3 cellular contexts compared by ENCODE assay signal in the genomic region with DNA sequence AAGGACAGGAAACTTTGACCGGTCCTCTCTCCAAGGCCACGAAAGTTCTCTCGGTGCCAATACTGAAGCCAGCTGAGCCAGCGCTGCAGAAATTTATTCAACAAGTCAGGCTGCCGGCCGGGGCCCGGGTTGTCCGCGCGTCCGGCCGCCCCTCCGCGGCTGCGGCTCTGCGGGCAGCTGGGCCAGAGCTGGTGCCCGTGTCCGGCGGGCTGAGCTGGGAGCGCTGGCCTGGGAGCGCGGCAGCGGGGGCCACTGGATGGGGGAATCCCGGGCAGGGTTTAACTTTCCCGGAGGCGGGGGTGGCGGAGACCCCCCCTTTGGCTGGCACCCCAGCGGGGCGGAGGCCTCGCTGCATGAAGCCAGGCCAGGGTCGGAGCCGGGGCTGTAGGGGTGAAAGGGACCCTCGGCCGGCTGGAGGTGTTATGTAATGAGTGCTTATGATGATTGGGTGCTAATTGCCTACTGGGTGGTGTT.
A peak's percentile ranks its signal among the peaks of the same experiment; 100 is the strongest.
TF ChIP-seq lines count a peak whose summit lies in the region.

No MANE protein-coding gene starts in this region.

TF ChIP-seq in SK-N-SH, 30 proteins besides CTCF, POLR2A, EP300 and RAD21:
- TF ChIP-seq SMC3 (IDR thresholded peaks at IDR 0.05; ENCODE audit: low read depth, low read length) (no peak), ELF1 (IDR thresholded peaks at IDR 0.05) (no peak), YY1 (IDR thresholded peaks at IDR 0.05; ENCODE audit: low read depth) (no peak), RFX5 (IDR thresholded peaks at IDR 0.05; ENCODE audit: low read length) (no peak), TAF1 (IDR thresholded peaks at IDR 0.05; ENCODE audit: borderline replicate concordance, low read depth, low read length) (no peak), FOSL2 (IDR thresholded peaks at IDR 0.05; ENCODE audit: borderline replicate concordance, low read depth) (no peak)
- TF ChIP-seq, protein P1, sequence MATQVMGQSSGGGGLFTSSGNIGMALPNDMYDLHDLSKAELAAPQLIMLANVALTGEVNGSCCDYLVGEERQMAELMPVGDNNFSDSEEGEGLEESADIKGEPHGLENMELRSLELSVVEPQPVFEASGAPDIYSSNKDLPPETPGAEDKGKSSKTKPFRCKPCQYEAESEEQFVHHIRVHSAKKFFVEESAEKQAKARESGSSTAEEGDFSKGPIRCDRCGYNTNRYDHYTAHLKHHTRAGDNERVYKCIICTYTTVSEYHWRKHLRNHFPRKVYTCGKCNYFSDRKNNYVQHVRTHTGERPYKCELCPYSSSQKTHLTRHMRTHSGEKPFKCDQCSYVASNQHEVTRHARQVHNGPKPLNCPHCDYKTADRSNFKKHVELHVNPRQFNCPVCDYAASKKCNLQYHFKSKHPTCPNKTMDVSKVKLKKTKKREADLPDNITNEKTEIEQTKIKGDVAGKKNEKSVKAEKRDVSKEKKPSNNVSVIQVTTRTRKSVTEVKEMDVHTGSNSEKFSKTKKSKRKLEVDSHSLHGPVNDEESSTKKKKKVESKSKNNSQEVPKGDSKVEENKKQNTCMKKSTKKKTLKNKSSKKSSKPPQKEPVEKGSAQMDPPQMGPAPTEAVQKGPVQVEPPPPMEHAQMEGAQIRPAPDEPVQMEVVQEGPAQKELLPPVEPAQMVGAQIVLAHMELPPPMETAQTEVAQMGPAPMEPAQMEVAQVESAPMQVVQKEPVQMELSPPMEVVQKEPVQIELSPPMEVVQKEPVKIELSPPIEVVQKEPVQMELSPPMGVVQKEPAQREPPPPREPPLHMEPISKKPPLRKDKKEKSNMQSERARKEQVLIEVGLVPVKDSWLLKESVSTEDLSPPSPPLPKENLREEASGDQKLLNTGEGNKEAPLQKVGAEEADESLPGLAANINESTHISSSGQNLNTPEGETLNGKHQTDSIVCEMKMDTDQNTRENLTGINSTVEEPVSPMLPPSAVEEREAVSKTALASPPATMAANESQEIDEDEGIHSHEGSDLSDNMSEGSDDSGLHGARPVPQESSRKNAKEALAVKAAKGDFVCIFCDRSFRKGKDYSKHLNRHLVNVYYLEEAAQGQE (IDR thresholded peaks at IDR 0.05; ENCODE audit: low read depth, low read length), result no peak
- TF ChIP-seq, protein P2, sequence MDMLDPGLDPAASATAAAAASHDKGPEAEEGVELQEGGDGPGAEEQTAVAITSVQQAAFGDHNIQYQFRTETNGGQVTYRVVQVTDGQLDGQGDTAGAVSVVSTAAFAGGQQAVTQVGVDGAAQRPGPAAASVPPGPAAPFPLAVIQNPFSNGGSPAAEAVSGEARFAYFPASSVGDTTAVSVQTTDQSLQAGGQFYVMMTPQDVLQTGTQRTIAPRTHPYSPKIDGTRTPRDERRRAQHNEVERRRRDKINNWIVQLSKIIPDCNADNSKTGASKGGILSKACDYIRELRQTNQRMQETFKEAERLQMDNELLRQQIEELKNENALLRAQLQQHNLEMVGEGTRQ (IDR thresholded peaks at IDR 0.05; ENCODE audit: borderline replicate concordance, low read depth, low read length), result no peak
TF ChIP-seq in SK-N-SH: peak in this region for 0.

TF ChIP-seq in SK-N-SH treated with all-trans-retinoic acid at 6 μM for 48 hours, 23 proteins besides CTCF, POLR2A, EP300 and RAD21:
- TF ChIP-seq TCF4 (CRISPR knock-in tag; IDR thresholded peaks at IDR 0.05; ENCODE audit: borderline replicate concordance) (no peak), OSR1 (CRISPR knock-in tag; IDR thresholded peaks at IDR 0.05) (no peak), RARB (CRISPR knock-in tag; IDR thresholded peaks at IDR 0.05) (no peak), SNAI2 (CRISPR knock-in tag; IDR thresholded peaks at IDR 0.05) (no peak), GLIS3 (CRISPR knock-in tag; IDR thresholded peaks at IDR 0.05) (no peak), TOX (CRISPR knock-in tag; IDR thresholded peaks at IDR 0.05; ENCODE audit: borderline replicate concordance) (no peak)
- TF ChIP-seq, protein P3, sequence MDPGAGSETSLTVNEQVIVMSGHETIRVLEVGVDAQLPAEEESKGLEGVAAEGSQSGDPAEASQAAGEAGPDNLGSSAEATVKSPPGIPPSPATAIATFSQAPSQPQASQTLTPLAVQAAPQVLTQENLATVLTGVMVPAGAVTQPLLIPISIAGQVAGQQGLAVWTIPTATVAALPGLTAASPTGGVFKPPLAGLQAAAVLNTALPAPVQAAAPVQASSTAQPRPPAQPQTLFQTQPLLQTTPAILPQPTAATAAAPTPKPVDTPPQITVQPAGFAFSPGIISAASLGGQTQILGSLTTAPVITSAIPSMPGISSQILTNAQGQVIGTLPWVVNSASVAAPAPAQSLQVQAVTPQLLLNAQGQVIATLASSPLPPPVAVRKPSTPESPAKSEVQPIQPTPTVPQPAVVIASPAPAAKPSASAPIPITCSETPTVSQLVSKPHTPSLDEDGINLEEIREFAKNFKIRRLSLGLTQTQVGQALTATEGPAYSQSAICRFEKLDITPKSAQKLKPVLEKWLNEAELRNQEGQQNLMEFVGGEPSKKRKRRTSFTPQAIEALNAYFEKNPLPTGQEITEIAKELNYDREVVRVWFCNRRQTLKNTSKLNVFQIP (CRISPR knock-in tag; IDR thresholded peaks at IDR 0.05; ENCODE audit: borderline replicate concordance, low read depth), result no peak
- TF ChIP-seq, protein P4, sequence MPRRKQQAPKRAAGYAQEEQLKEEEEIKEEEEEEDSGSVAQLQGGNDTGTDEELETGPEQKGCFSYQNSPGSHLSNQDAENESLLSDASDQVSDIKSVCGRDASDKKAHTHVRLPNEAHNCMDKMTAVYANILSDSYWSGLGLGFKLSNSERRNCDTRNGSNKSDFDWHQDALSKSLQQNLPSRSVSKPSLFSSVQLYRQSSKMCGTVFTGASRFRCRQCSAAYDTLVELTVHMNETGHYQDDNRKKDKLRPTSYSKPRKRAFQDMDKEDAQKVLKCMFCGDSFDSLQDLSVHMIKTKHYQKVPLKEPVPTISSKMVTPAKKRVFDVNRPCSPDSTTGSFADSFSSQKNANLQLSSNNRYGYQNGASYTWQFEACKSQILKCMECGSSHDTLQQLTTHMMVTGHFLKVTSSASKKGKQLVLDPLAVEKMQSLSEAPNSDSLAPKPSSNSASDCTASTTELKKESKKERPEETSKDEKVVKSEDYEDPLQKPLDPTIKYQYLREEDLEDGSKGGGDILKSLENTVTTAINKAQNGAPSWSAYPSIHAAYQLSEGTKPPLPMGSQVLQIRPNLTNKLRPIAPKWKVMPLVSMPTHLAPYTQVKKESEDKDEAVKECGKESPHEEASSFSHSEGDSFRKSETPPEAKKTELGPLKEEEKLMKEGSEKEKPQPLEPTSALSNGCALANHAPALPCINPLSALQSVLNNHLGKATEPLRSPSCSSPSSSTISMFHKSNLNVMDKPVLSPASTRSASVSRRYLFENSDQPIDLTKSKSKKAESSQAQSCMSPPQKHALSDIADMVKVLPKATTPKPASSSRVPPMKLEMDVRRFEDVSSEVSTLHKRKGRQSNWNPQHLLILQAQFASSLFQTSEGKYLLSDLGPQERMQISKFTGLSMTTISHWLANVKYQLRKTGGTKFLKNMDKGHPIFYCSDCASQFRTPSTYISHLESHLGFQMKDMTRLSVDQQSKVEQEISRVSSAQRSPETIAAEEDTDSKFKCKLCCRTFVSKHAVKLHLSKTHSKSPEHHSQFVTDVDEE (CRISPR knock-in tag; IDR thresholded peaks at IDR 0.05), result no peak

TF ChIP-seq in GM23338, 12 proteins besides CTCF, POLR2A, EP300 and RAD21:
- TF ChIP-seq, protein P5, sequence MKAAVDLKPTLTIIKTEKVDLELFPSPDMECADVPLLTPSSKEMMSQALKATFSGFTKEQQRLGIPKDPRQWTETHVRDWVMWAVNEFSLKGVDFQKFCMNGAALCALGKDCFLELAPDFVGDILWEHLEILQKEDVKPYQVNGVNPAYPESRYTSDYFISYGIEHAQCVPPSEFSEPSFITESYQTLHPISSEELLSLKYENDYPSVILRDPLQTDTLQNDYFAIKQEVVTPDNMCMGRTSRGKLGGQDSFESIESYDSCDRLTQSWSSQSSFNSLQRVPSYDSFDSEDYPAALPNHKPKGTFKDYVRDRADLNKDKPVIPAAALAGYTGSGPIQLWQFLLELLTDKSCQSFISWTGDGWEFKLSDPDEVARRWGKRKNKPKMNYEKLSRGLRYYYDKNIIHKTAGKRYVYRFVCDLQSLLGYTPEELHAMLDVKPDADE (IDR thresholded peaks at IDR 0.05), result no peak
- TF ChIP-seq, protein P1 (IDR thresholded peaks at IDR 0.05; ENCODE audit: unreplicated experiment), result no peak
- TF ChIP-seq, protein P6, sequence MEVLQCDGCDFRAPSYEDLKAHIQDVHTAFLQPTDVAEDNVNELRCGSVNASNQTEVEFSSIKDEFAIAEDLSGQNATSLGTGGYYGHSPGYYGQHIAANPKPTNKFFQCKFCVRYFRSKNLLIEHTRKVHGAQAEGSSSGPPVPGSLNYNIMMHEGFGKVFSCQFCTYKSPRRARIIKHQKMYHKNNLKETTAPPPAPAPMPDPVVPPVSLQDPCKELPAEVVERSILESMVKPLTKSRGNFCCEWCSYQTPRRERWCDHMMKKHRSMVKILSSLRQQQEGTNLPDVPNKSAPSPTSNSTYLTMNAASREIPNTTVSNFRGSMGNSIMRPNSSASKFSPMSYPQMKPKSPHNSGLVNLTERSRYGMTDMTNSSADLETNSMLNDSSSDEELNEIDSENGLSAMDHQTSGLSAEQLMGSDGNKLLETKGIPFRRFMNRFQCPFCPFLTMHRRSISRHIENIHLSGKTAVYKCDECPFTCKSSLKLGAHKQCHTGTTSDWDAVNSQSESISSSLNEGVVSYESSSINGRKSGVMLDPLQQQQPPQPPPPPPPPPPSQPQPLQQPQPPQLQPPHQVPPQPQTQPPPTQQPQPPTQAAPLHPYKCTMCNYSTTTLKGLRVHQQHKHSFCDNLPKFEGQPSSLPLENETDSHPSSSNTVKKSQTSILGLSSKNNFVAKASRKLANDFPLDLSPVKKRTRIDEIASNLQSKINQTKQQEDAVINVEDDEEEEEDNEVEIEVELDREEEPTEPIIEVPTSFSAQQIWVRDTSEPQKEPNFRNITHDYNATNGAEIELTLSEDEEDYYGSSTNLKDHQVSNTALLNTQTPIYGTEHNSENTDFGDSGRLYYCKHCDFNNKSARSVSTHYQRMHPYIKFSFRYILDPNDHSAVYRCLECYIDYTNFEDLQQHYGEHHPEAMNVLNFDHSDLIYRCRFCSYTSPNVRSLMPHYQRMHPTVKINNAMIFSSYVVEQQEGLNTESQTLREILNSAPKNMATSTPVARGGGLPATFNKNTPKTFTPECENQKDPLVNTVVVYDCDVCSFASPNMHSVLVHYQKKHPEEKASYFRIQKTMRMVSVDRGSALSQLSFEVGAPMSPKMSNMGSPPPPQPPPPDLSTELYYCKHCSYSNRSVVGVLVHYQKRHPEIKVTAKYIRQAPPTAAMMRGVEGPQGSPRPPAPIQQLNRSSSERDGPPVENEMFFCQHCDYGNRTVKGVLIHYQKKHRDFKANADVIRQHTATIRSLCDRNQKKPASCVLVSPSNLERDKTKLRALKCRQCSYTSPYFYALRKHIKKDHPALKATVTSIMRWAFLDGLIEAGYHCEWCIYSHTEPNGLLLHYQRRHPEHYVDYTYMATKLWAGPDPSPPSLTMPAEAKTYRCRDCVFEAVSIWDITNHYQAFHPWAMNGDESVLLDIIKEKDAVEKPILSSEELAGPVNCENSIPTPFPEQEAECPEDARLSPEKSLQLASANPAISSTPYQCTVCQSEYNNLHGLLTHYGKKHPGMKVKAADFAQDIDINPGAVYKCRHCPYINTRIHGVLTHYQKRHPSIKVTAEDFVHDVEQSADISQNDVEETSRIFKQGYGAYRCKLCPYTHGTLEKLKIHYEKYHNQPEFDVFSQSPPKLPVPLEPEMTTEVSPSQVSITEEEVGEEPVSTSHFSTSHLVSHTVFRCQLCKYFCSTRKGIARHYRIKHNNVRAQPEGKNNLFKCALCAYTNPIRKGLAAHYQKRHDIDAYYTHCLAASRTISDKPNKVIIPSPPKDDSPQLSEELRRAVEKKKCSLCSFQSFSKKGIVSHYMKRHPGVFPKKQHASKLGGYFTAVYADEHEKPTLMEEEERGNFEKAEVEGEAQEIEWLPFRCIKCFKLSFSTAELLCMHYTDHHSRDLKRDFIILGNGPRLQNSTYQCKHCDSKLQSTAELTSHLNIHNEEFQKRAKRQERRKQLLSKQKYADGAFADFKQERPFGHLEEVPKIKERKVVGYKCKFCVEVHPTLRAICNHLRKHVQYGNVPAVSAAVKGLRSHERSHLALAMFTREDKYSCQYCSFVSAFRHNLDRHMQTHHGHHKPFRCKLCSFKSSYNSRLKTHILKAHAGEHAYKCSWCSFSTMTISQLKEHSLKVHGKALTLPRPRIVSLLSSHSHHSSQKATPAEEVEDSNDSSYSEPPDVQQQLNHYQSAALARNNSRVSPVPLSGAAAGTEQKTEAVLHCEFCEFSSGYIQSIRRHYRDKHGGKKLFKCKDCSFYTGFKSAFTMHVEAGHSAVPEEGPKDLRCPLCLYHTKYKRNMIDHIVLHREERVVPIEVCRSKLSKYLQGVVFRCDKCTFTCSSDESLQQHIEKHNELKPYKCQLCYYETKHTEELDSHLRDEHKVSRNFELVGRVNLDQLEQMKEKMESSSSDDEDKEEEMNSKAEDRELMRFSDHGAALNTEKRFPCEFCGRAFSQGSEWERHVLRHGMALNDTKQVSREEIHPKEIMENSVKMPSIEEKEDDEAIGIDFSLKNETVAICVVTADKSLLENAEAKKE (CRISPR knock-in tag; IDR thresholded peaks at IDR 0.05), result no peak
- TF ChIP-seq CREB1 (CRISPR knock-in tag; IDR thresholded peaks at IDR 0.05; ENCODE audit: low read depth) (no peak), EZH2 (IDR thresholded peaks at IDR 0.05; ENCODE audit: low read depth, unreplicated experiment) (peak; percentile 61), ZNF114 (CRISPR knock-in tag; IDR thresholded peaks at IDR 0.05) (no peak), STAT1 (IDR thresholded peaks at IDR 0.05; ENCODE audit: unreplicated experiment) (no peak), ZNF331 (CRISPR knock-in tag; IDR thresholded peaks at IDR 0.05; ENCODE audit: low read depth) (no peak)
